ENCODE assay signal across 14 cellular contexts in genomic region chr12:94165152-94165551, GRCh38. TPM values are rescaled to one million over a fixed set of nuclear protein-coding genes. Genes with fewer than 3 reads are reported as not detected.
A peak's percentile ranks its signal among the peaks of the same experiment; 100 is the strongest.
DNase-seq lines count a peak whose midpoint lies in the region; TF ChIP-seq lines count a peak whose summit lies in the region.
"Had no signal": no experiment of that assay in that cellular context is flagged by ENCODE, and none has a peak within 500 bp of the region (broad histone marks: within the 10 kb centered on the region; RNA-seq: fewer than 3 reads in every experiment).

No MANE protein-coding gene starts in this region.

- no peak overlapping the region for H2BK120ac ChIP-seq in mesenchymal stem cell (ENCODE audit: low read depth, low read length)

- H4K91ac ChIP-seq in mesenchymal stem cell (ENCODE audit: low read length), result peak overlapping the region; percentile 44

- 66% methylated on average over 5 of the region's 5 CpGs for WGBS in mesenchymal stem cell

- H3K23ac ChIP-seq in mesenchymal stem cell (ENCODE audit: low read length in 2 of 2), result no peak overlapping the region

- H3K18ac ChIP-seq in mesenchymal stem cell (ENCODE audit: low read depth in 1 of 2, low read length in 2 of 2), result no peak overlapping the region

- H3K4me3 ChIP-seq in HUES6 (ENCODE audit: low read depth, low read length) (peak overlapping the region; percentile 0; the same call in 1 of the 2 replicates), mesenchymal stem cell (ENCODE audit: insufficient read depth in 1 of 2, low read depth in 1 of 2, low read length in 2 of 2) (no peak overlapping the region), skeletal muscle satellite cell (ENCODE audit: low read length) (no peak overlapping the region)
- H3K4me3 ChIP-seq: GM23248 had no signal

- H3K79me1 ChIP-seq in mesenchymal stem cell (replicated peaks; ENCODE audit: low read length, poor library complexity, severe bottlenecking), result no peaks in the 10 kb centered on the region

- H3K27me3 Mint-ChIP-seq in brain, result peaks cover 6% of the 10 kb centered on the region

- no peak overlapping the region for H3K4me2 ChIP-seq in mesenchymal stem cell (ENCODE audit: low read length, poor library complexity, severe bottlenecking)
- H3K4me2 ChIP-seq in skeletal muscle satellite cell (ENCODE audit: low read length), result peak overlapping the region; percentile 25

- H2AFZ ChIP-seq in mesenchymal stem cell (ENCODE audit: low read depth, low read length), result no peak overlapping the region
- H2AFZ ChIP-seq: GM23248 had no signal

- H3K9ac ChIP-seq in HUES6 (ENCODE audit: low read length) (no peak overlapping the region), mesenchymal stem cell (ENCODE audit: low read length) (no peak overlapping the region), skeletal muscle satellite cell (ENCODE audit: low read depth, low read length) (no peak overlapping the region)
- H3K9ac ChIP-seq: GM23248 had no signal

- H3K4me1 ChIP-seq in HUES6 (ENCODE audit: control insufficient read depth, insufficient read depth, low read length) (peaks cover 31% of the 10 kb centered on the region), mesenchymal stem cell (ENCODE audit: control insufficient read depth, insufficient read depth, low read depth, low read length) (no peaks in the 10 kb centered on the region), skeletal muscle satellite cell (ENCODE audit: control insufficient read depth, insufficient read depth, low read length) (no peaks in the 10 kb centered on the region)

- peak overlapping the region; percentile 77 to 95 (median 87) for H3K27ac Mint-ChIP-seq in brain

- H3K36me3 Mint-ChIP-seq in brain, result peaks cover 14% of the 10 kb centered on the region

- H3K9me3 ChIP-seq in HUES6 (ENCODE audit: control insufficient read depth, insufficient read depth, low read depth, low read length), result no peaks in the 10 kb centered on the region
- H3K9me3 ChIP-seq in mesenchymal stem cell (ENCODE audit: control insufficient read depth, low read length), result no peaks in the 10 kb centered on the region
- H3K9me3 ChIP-seq in skeletal muscle satellite cell (replicated peaks; ENCODE audit: low read length), result no peaks in the 10 kb centered on the region

- DNase-seq in mesenchymal stem cell (no peak), SHP77 (lab: John Stamatoyannopoulos, UW) (no peak), NCI-H446 (lab: John Stamatoyannopoulos, UW) (no peak), putamen (ENCODE audit: low spot score) (no peak)
- no peak for DNase-seq in activated T-cell treated with anti-CD3 and anti-CD28 coated beads, Interleukin-2, amount 50 U/mL, for 48 hours
- DNase-seq: DMS 273 treated with DMSO at 0.1 percent for 48 hours, GM23248, NCI-H1092, NCI-H1694, NCI-H446 treated with DMSO at 0.1 percent for 48 hours, NCI-H748 treated with DMSO at 0.1 percent for 48 hours had no signal

- no peak overlapping the region for H2AK5ac ChIP-seq in mesenchymal stem cell (ENCODE audit: low read length, severe bottlenecking)

- no peak overlapping the region for H2BK5ac ChIP-seq in mesenchymal stem cell (ENCODE audit: low read depth, low read length, poor library complexity, severe bottlenecking)

- H2BK15ac ChIP-seq in mesenchymal stem cell (ENCODE audit: low read depth, poor library complexity, severe bottlenecking), result no peak overlapping the region

- H2BK12ac ChIP-seq in mesenchymal stem cell (ENCODE audit: low read length in 2 of 2), result no peak overlapping the region

- no peak overlapping the region for H4K8ac ChIP-seq in mesenchymal stem cell (ENCODE audit: low read length)

- H3K36me3 ChIP-seq in HUES6 (ENCODE audit: control insufficient read depth, insufficient read depth, low read length) (no peaks in the 10 kb centered on the region), mesenchymal stem cell (ENCODE audit: control insufficient read depth in 1 of 2, insufficient read depth in 2 of 2, low read depth in 1 of 2, low read length in 2 of 2) (no peaks in the 10 kb centered on the region), skeletal muscle satellite cell (ENCODE audit: insufficient read depth, low read length) (no peaks in the 10 kb centered on the region)

- H3K4me1 Mint-ChIP-seq in brain, result peaks cover 46% of the 10 kb centered on the region

- H3K27ac ChIP-seq in HUES6 (ENCODE audit: low read depth, low read length) (no peak overlapping the region), mesenchymal stem cell (ENCODE audit: low read length, poor library complexity, severe bottlenecking) (no peak overlapping the region)
- H3K27ac ChIP-seq: GM23248 had no signal

- peak overlapping the region in 1 of 2 experiments; percentile 27 for H3K4ac ChIP-seq in mesenchymal stem cell (ENCODE audit: low read depth in 1 of 2, low read length in 2 of 2)

- peaks cover 0 to 2% (median 0%) of the 10 kb centered on the region in 5 experiments for H3K9me3 Mint-ChIP-seq in brain

- H3K14ac ChIP-seq in mesenchymal stem cell (ENCODE audit: low read length in 2 of 2), result no peak overlapping the region

- H3K27me3 ChIP-seq in HUES6 (ENCODE audit: control insufficient read depth, insufficient read depth, low read length) (peaks cover 86% of the 10 kb centered on the region), mesenchymal stem cell (ENCODE audit: control insufficient read depth in 1 of 2, insufficient read depth in 1 of 2, low read length in 2 of 2) (peaks cover 0 to 23% of the 10 kb centered on the region in 2 experiments), skeletal muscle satellite cell (ENCODE audit: control insufficient read depth, insufficient read depth, low read length) (peaks cover 42% of the 10 kb centered on the region)

- TF ChIP-seq CTCF in brain (conservative IDR thresholded peaks at IDR 0.05), result no peak

- peak overlapping the region; percentile 61 to 81 (median 78) for H3K4me3 Mint-ChIP-seq in brain

RNA-seq across cellular contexts. Expression of gene PLXNC1, which starts 16.8 kb away (rescaled TPM):
- 2.2 TPM for polyA plus RNA-seq in brain (ENCODE audit: insufficient read depth, low read depth, low replicate concordance)
- polyA plus RNA-seq in mesenchymal stem cell (2013, experiment 1 of 2), result 2.2 TPM
- polyA plus RNA-seq in mesenchymal stem cell (2013, experiment 2 of 2), result 2.3 TPM
- total RNA-seq in skeletal muscle satellite cell (2012; rRNA removed), result 1.7 and 1.8 TPM in 2 replicates
